Comparison of ENCODE assay signal across 8 cellular contexts in the genomic region with DNA sequence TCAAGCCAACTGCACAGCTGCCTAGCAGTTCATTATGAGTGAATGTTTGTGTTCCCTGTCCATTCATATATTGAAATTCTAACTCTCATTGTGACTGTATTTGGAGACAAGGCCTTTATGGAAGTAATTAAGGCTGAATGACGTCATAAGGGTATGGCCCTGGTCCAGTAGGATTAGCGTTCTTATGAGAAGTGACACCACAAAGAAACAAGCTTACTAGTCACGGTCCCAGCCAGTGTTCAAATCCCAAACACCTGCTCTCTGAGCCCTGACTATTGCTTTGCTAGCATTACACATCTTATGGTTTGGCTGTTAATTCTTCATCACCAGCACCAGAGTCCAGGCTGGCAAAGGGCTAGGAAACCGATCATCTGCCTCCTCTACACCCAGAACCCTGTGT. TPM values are rescaled to one million over a fixed set of nuclear protein-coding genes. Genes with fewer than 3 reads are reported as not detected.
DNase-seq lines count a peak whose midpoint lies in the region; ATAC-seq lines count a peak whose summit lies in the region.

No MANE protein-coding gene starts in this region.

- peak overlapping the region; percentile 97 for H3K14ac ChIP-seq in trophoblast cell (ENCODE audit: low read length)

- H3K79me2 ChIP-seq in trophoblast cell (ENCODE audit: control insufficient read depth, insufficient read depth, low read length, poor library complexity) = peaks cover 23% of the 10 kb centered on the region

- H3K4me3 ChIP-seq in trophoblast cell (ENCODE audit: low read depth, low read length) = no peak overlapping the region

- H2BK12ac ChIP-seq in trophoblast cell (ENCODE audit: low read length) = no peak overlapping the region

- no peaks in the 10 kb centered on the region for H3K9me3 ChIP-seq in trophoblast cell (ENCODE audit: insufficient read depth, low read depth, low read length)

- peaks cover 7% of the 10 kb centered on the region in 2 experiments for H3K4me1 ChIP-seq in trophoblast cell (ENCODE audit: control insufficient read depth in 1 of 2, insufficient read depth in 2 of 2, low read length in 2 of 2)

- peak overlapping the region; percentile 91 for H3K4ac ChIP-seq in trophoblast cell (ENCODE audit: low read depth, low read length)

- peak overlapping the region; percentile 19 for H3K27ac ChIP-seq in trophoblast cell (ENCODE audit: low read depth, low read length)

- peak; percentile 45 for DNase-seq in GM03348 (ENCODE audit: low spot score)
- peak; percentile 50 for DNase-seq in NCI-H69 (lab: John Stamatoyannopoulos, UW)
- peak; percentile 49 for DNase-seq in dermis blood vessel endothelial cell
- no peak for DNase-seq in trophoblast cell
- DNase-seq in GM19238 (ENCODE audit: insufficient read length, low spot score) = no peak
- DNase-seq in SKM-1 (lab: John Stamatoyannopoulos, UW; ENCODE audit: unreplicated experiment) = no peak
- no peak for DNase-seq in NCI-H345 treated with DMSO at 0.1 percent for 48 hours (lab: John Stamatoyannopoulos, UW; ENCODE audit: unreplicated experiment)

- H3K23ac ChIP-seq in trophoblast cell (ENCODE audit: low read length) = no peak overlapping the region

- H3K9ac ChIP-seq in trophoblast cell (ENCODE audit: low read length) = no peak overlapping the region

- peak overlapping the region; percentile 28 for H2BK5ac ChIP-seq in trophoblast cell (ENCODE audit: low read depth, low read length, poor library complexity)

- peaks cover 9% of the 10 kb centered on the region in 2 experiments for H3K36me3 ChIP-seq in trophoblast cell (ENCODE audit: control insufficient read depth in 1 of 2, insufficient read depth in 2 of 2, low read length in 2 of 2)

- H4K8ac ChIP-seq in trophoblast cell (ENCODE audit: low read depth, low read length) = peak overlapping the region; percentile 6

- H3K27me3 ChIP-seq in trophoblast cell (ENCODE audit: insufficient read depth, low read length) = no peaks in the 10 kb centered on the region

- H2AFZ ChIP-seq in trophoblast cell (ENCODE audit: insufficient read depth, low read length, poor library complexity) = no peak overlapping the region

- H3K79me1 ChIP-seq in trophoblast cell (ENCODE audit: low read length) = peaks cover 18% of the 10 kb centered on the region

- peak overlapping the region; percentile 91 for H4K91ac ChIP-seq in trophoblast cell (ENCODE audit: low read depth, low read length)

- no peak for ATAC-seq in GM21360 (IDR thresholded peaks at IDR 0.05; ENCODE audit: unreplicated experiment)

- peak overlapping the region; percentile 98 for H3K4me2 ChIP-seq in trophoblast cell (ENCODE audit: low read length)

- H2BK120ac ChIP-seq in trophoblast cell (ENCODE audit: insufficient read depth, low read length, poor library complexity) = no peak overlapping the region

- H3K18ac ChIP-seq in trophoblast cell (ENCODE audit: low read length) = no peak overlapping the region

- H2AK5ac ChIP-seq in trophoblast cell (ENCODE audit: low read length) = peak overlapping the region; percentile 66

- WGBS in trophoblast cell (ENCODE audit: extremely low coverage, insufficient coverage, insufficient read length) = no CpG with 5 or more reads among the region's 4 CpGs

- peak overlapping the region; percentile 49 for H4K12ac ChIP-seq in trophoblast cell (ENCODE audit: low read depth, low read length)

RNA-seq across cellular contexts. Expression of a gene that starts 2.2 kb away (rescaled TPM):
- total RNA-seq in dermis blood vessel endothelial cell = 7.3 and 9.0 TPM in 2 replicates
- 21.2 and 21.4 TPM in 2 replicates for polyA plus RNA-seq in trophoblast cell (2013)

RNA-seq across cellular contexts. Expression of a gene that starts 2.4 kb away (rescaled TPM):
- total RNA-seq in dermis blood vessel endothelial cell = 16.0 and 17.4 TPM in 2 replicates
- polyA plus RNA-seq in trophoblast cell (2013) = 13.3 and 15.2 TPM in 2 replicates

RNA-seq across cellular contexts. Expression of a gene that starts 16.9 kb away (rescaled TPM):
- total RNA-seq in dermis blood vessel endothelial cell = 0.88 and 2.0 TPM in 2 replicates
- 1.4 and 1.5 TPM in 2 replicates for polyA plus RNA-seq in trophoblast cell (2013)

RNA-seq across cellular contexts. Expression of a gene that starts 22.7 kb away (rescaled TPM):
- total RNA-seq in dermis blood vessel endothelial cell = 67.6 and 109 TPM in 2 replicates
- polyA plus RNA-seq in trophoblast cell (2013) = 112 and 118 TPM in 2 replicates

RNA-seq across cellular contexts. Expression of a gene that starts 36.3 kb away (rescaled TPM):
- 18.4 and 36.2 TPM in 2 replicates for total RNA-seq in dermis blood vessel endothelial cell
- polyA plus RNA-seq in trophoblast cell (2013) = 43.7 and 47.1 TPM in 2 replicates

Comparison
In these comparisons a context has a peak if more than half of its experiments do, and no peak if none do; other contexts are left out.
1. DNase-seq: peak in GM03348 (single experiment), NCI-H69 (single experiment) and dermis blood vessel endothelial cell (single experiment); none in trophoblast cell (0 of 2), GM19238 (single experiment), SKM-1 (single experiment) and NCI-H345 treated with DMSO at 0.1 percent for 48 hours (single experiment).